8 cellular contexts compared by ENCODE assay signal in genomic region chr9:33290247-33290993, GRCh38. TPM values are rescaled to one million over a fixed set of nuclear protein-coding genes. Genes with fewer than 3 reads are reported as not detected.
A peak's percentile ranks its signal among the peaks of the same experiment; 100 is the strongest.
DNase-seq lines count a peak whose midpoint lies in the region; ATAC-seq and TF ChIP-seq lines count a peak whose summit lies in the region.

NFX1 (plus strand) TSS chr9:33290516; CDS start chr9:33290573, 57 bp downstream.

- H3K36me3 Mint-ChIP-seq in activated naive CD4-positive, alpha-beta T cell treated with anti-CD3 and anti-CD28 coated beads, Interleukin-2, amount 50 U/mL, for 24 hours: peaks cover 21% of the 10 kb centered on the region

- H3K36me3 ChIP-seq in GM06990 (ENCODE audit: control insufficient read depth, insufficient read depth, low read length) (peaks cover 2% of the 10 kb centered on the region), suprapubic skin (peaks cover 31% of the 10 kb centered on the region)

- 0% methylated on average over 58 of the region's 60 CpGs for WGBS in suprapubic skin

- peak within 1 kb of the TSS; percentile 95 for H3K4me3 Mint-ChIP-seq in activated naive CD4-positive, alpha-beta T cell treated with anti-CD3 and anti-CD28 coated beads, Interleukin-2, amount 50 U/mL, for 24 hours

- H3K27me3 ChIP-seq in GM06990 (replicated peaks; ENCODE audit: control insufficient read depth, insufficient read depth, low read length): no peaks in the 10 kb centered on the region
- H3K27me3 ChIP-seq in suprapubic skin: no peaks in the 10 kb centered on the region

- H3K4me1 ChIP-seq in suprapubic skin: peaks cover 69% of the 10 kb centered on the region

- H3K9me3 ChIP-seq in suprapubic skin: no peaks in the 10 kb centered on the region

- peak; percentile 97 for DNase-seq in GM06990 (ENCODE audit: extremely low read depth, insufficient read length)
- DNase-seq in NCI-H1092 (lab: John Stamatoyannopoulos, UW): peak; percentile 98
- DNase-seq in germinal center (ENCODE audit: low spot score): peak; percentile 95
- DNase-seq in nucleus accumbens (lab: John Stamatoyannopoulos, UW): peak; percentile 48 to 98 (median 94)
- DNase-seq in suprapubic skin (ENCODE audit: low spot score in 2 of 2): peak; percentile 99

- H3K9me3 Mint-ChIP-seq in activated naive CD4-positive, alpha-beta T cell treated with anti-CD3 and anti-CD28 coated beads, Interleukin-2, amount 50 U/mL, for 24 hours: no peaks in the 10 kb centered on the region

- peak within 1 kb of the TSS; percentile 99 for H3K27ac Mint-ChIP-seq in activated naive CD4-positive, alpha-beta T cell treated with anti-CD3 and anti-CD28 coated beads, Interleukin-2, amount 50 U/mL, for 24 hours

- H3K4me3 ChIP-seq in GM06990 (replicated peaks; ENCODE audit: low read depth, low read length) (peak within 1 kb of the TSS; percentile 85), suprapubic skin (peak within 1 kb of the TSS; percentile 79)

- peaks cover 68% of the 10 kb centered on the region for H3K4me1 Mint-ChIP-seq in activated naive CD4-positive, alpha-beta T cell treated with anti-CD3 and anti-CD28 coated beads, Interleukin-2, amount 50 U/mL, for 24 hours

- TF ChIP-seq CTCF in GM06990 (IDR thresholded peaks at IDR 0.05; ENCODE audit: insufficient read depth, low read length, poor library complexity, severe bottlenecking) (no peak), suprapubic skin (IDR thresholded peaks at IDR 0.05) (no peak)

- ATAC-seq in HG02588 (IDR thresholded peaks at IDR 0.05; ENCODE audit: unreplicated experiment): peak; percentile 84
- ATAC-seq in SK-N-SH treated with all-trans-retinoic acid at 6 μM for 48 hours: peak; percentile 97

- no peaks in the 10 kb centered on the region for H3K27me3 Mint-ChIP-seq in activated naive CD4-positive, alpha-beta T cell treated with anti-CD3 and anti-CD28 coated beads, Interleukin-2, amount 50 U/mL, for 24 hours

- TF ChIP-seq EP300 in suprapubic skin (IDR thresholded peaks at IDR 0.05): no peak

- peak in 1 of 2 donors; percentile 87 for TF ChIP-seq POLR2A in suprapubic skin (IDR thresholded peaks at IDR 0.05)

- peak within 1 kb of the TSS; percentile 100 for H3K27ac ChIP-seq in suprapubic skin

TF ChIP-seq in SK-N-SH treated with all-trans-retinoic acid at 6 μM for 48 hours, 23 proteins besides CTCF, POLR2A, EP300 and RAD21:
- TF ChIP-seq BACH2 (CRISPR knock-in tag; IDR thresholded peaks at IDR 0.05; ENCODE audit: borderline replicate concordance) (no peak), CREB5 (CRISPR knock-in tag; IDR thresholded peaks at IDR 0.05; ENCODE audit: low read depth) (no peak), PATZ1 (CRISPR knock-in tag; IDR thresholded peaks at IDR 0.05; ENCODE audit: borderline replicate concordance) (no peak), TOX (CRISPR knock-in tag; IDR thresholded peaks at IDR 0.05; ENCODE audit: borderline replicate concordance) (no peak), ZFP30 (CRISPR knock-in tag; IDR thresholded peaks at IDR 0.05) (no peak), POU6F1 (CRISPR knock-in tag; IDR thresholded peaks at IDR 0.05; ENCODE audit: borderline replicate concordance, low read depth) (peak; percentile 20; the same call in 1 of the 2 replicates), SNAI2 (CRISPR knock-in tag; IDR thresholded peaks at IDR 0.05) (no peak), ZNF565 (CRISPR knock-in tag; conservative IDR thresholded peaks at IDR 0.05; ENCODE audit: low read depth) (no peak), ESRRG (CRISPR knock-in tag; IDR thresholded peaks at IDR 0.05) (no peak), ISL1 (CRISPR knock-in tag; IDR thresholded peaks at IDR 0.05) (no peak), ZFP3 (CRISPR knock-in tag; IDR thresholded peaks at IDR 0.05) (no peak), ZC3H10 (CRISPR knock-in tag; IDR thresholded peaks at IDR 0.05) (no peak), GLIS3 (CRISPR knock-in tag; IDR thresholded peaks at IDR 0.05) (no peak), TSHZ2 (CRISPR knock-in tag; IDR thresholded peaks at IDR 0.05) (no peak), CSDC2 (CRISPR knock-in tag; IDR thresholded peaks at IDR 0.05) (0 out of 2 replicates have a peak, but pooled peaks have one; percentile 23), ARNTL (CRISPR knock-in tag; IDR thresholded peaks at IDR 0.05; ENCODE audit: borderline replicate concordance, low read depth) (peak; percentile 41; the same call in 1 of the 2 replicates), ZNF70 (CRISPR knock-in tag; IDR thresholded peaks at IDR 0.05) (no peak), PPARA (CRISPR knock-in tag; IDR thresholded peaks at IDR 0.05; ENCODE audit: borderline replicate concordance) (no peak)
TF ChIP-seq in SK-N-SH treated with all-trans-retinoic acid at 6 μM for 48 hours: peak in this region for 3.

RNA-seq across cellular contexts. Expression of gene NFX1, which starts in this region (rescaled TPM):
- total RNA-seq in suprapubic skin: 10 to 100 TPM; 42.0 to 91.4 (median 46.0) TPM

Comparison
In these comparisons a context has a peak if more than half of its experiments do, and no peak if none do; other contexts are left out.
1. Peak in every context shown above with its lines: DNase-seq, ATAC-seq, H3K4me3 ChIP-seq and H3K27ac ChIP-seq.